Comparison of ENCODE assay signal across 20 cellular contexts in genomic region chr6:126087456-126087855, GRCh38.
DNase-seq lines count a peak whose midpoint lies in the region; ATAC-seq and TF ChIP-seq lines count a peak whose summit lies in the region.
"Had no signal": no experiment of that assay in that cellular context is flagged by ENCODE, and none has a peak within 500 bp of the region (broad histone marks: within the 10 kb centered on the region; RNA-seq: fewer than 3 reads in every experiment).

No MANE protein-coding gene starts in this region.

- TF ChIP-seq POLR2A in uterus (IDR thresholded peaks at IDR 0.05), result no peak

- no peak for DNase-seq in activated naive CD8-positive, alpha-beta T cell treated with anti-CD3 and anti-CD28 coated beads, Interleukin-2, amount 50 U/mL, for 24 hours
- no peak for DNase-seq in activated naive CD8-positive, alpha-beta T cell treated with anti-CD3 and anti-CD28 coated beads for 36 hours
- DNase-seq in uterus (peak in 1 of 2 donors; percentile 63), AG08395 (ENCODE audit: low spot score) (no peak), NCI-H2196 treated with DMSO at 0.1 percent for 48 hours (lab: John Stamatoyannopoulos, UW; ENCODE audit: unreplicated experiment) (no peak)
- DNase-seq: AML-193; BE2C; CD4-positive, alpha-beta T cell; CD8-positive, alpha-beta memory T cell; DMS 273 treated with DMSO at 0.1 percent for 48 hours; DMS79; EL; GDM1 had no signal

- intact Hi-C loops in uterus (cut with DNase I; ENCODE audit: low total_unique reads), result no loop called here

- TF ChIP-seq CTCF in nephron (IDR thresholded peaks at IDR 0.05; ENCODE audit: unreplicated experiment in 3 of 3) (no peak), uterus (IDR thresholded peaks at IDR 0.05) (no peak)

- H3K9me3 Mint-ChIP-seq in activated naive CD8-positive, alpha-beta T cell treated with anti-CD3 and anti-CD28 coated beads, Interleukin-2, amount 50 U/mL, for 24 hours, result no peaks in the 10 kb centered on the region
- H3K9me3 Mint-ChIP-seq in activated naive CD8-positive, alpha-beta T cell treated with anti-CD3 and anti-CD28 coated beads for 36 hours, result peaks cover 4% of the 10 kb centered on the region
- peaks cover 12% of the 10 kb centered on the region for H3K9me3 Mint-ChIP-seq in nephron
- H3K9me3 Mint-ChIP-seq: CD4-positive, alpha-beta T cell; CD8-positive, alpha-beta memory T cell; GM23338 had no signal

- peaks cover 11% of the 10 kb centered on the region for H3K4me1 Mint-ChIP-seq in activated naive CD8-positive, alpha-beta T cell treated with anti-CD3 and anti-CD28 coated beads, Interleukin-2, amount 50 U/mL, for 24 hours
- peaks cover 11% of the 10 kb centered on the region for H3K4me1 Mint-ChIP-seq in activated naive CD8-positive, alpha-beta T cell treated with anti-CD3 and anti-CD28 coated beads for 36 hours
- H3K4me1 Mint-ChIP-seq in nephron, result peaks cover 18% of the 10 kb centered on the region

- peak overlapping the region; percentile 23 for H3K27ac Mint-ChIP-seq in activated naive CD8-positive, alpha-beta T cell treated with anti-CD3 and anti-CD28 coated beads, Interleukin-2, amount 50 U/mL, for 24 hours
- no peak overlapping the region for H3K27ac Mint-ChIP-seq in activated naive CD8-positive, alpha-beta T cell treated with anti-CD3 and anti-CD28 coated beads for 36 hours
- peak overlapping the region; percentile 1 to 77 (median 66) for H3K27ac Mint-ChIP-seq in nephron
- H3K27ac Mint-ChIP-seq: CD4-positive, alpha-beta T cell; GM23338 had no signal

- no peak overlapping the region for H3K4me3 ChIP-seq in uterus
- H3K4me3 ChIP-seq: BLaER1 treated with 17β-estradiol and CSF1 and Interleukin-3, amounts not matched to agents 10 nM and 100 nM; GM12878; GM23338; HAP-1 had no signal

- no peaks in the 10 kb centered on the region for H3K27me3 Mint-ChIP-seq in activated naive CD8-positive, alpha-beta T cell treated with anti-CD3 and anti-CD28 coated beads, Interleukin-2, amount 50 U/mL, for 24 hours
- no peaks in the 10 kb centered on the region for H3K27me3 Mint-ChIP-seq in activated naive CD8-positive, alpha-beta T cell treated with anti-CD3 and anti-CD28 coated beads for 36 hours
- H3K27me3 Mint-ChIP-seq in nephron (ENCODE audit: low read depth), result no peaks in the 10 kb centered on the region
- H3K27me3 Mint-ChIP-seq: CD4-positive, alpha-beta T cell; CD8-positive, alpha-beta memory T cell had no signal

- no peak for ATAC-seq in activated naive CD8-positive, alpha-beta T cell treated with anti-CD3 and anti-CD28 coated beads, Interleukin-2, amount 50 U/mL, for 24 hours
- ATAC-seq: GM23338 had no signal

- H3K36me3 ChIP-seq in uterus, result no peaks in the 10 kb centered on the region
- H3K36me3 ChIP-seq: BE2C; BLaER1 treated with 17β-estradiol and CSF1 and Interleukin-3, amounts not matched to agents 10 nM and 100 nM; HAP-1 had no signal

- H3K4me1 ChIP-seq in uterus, result peaks cover 0 to 12% of the 10 kb centered on the region in 2 donors

- H3K9me3 ChIP-seq in uterus, result no peaks in the 10 kb centered on the region
- H3K9me3 ChIP-seq: BE2C; BLaER1 treated with 17β-estradiol and CSF1 and Interleukin-3, amounts not matched to agents 10 nM and 100 nM; HAP-1 had no signal

- no peaks in the 10 kb centered on the region for H3K27me3 ChIP-seq in uterus
- H3K27me3 ChIP-seq: BE2C; BLaER1 treated with 17β-estradiol and CSF1 and Interleukin-3, amounts not matched to agents 10 nM and 100 nM had no signal

- peak overlapping the region; percentile 71 to 82 for H3K27ac ChIP-seq in uterus
- H3K27ac ChIP-seq: 22Rv1; BLaER1 treated with 17β-estradiol and CSF1 and Interleukin-3, amounts not matched to agents 10 nM and 100 nM had no signal

- peaks cover 13% of the 10 kb centered on the region for H3K36me3 Mint-ChIP-seq in activated naive CD8-positive, alpha-beta T cell treated with anti-CD3 and anti-CD28 coated beads, Interleukin-2, amount 50 U/mL, for 24 hours (ENCODE audit: low read depth)
- H3K36me3 Mint-ChIP-seq in activated naive CD8-positive, alpha-beta T cell treated with anti-CD3 and anti-CD28 coated beads for 36 hours, result peaks cover 21% of the 10 kb centered on the region
- H3K36me3 Mint-ChIP-seq in nephron (ENCODE audit: low read depth), result peaks cover 28% of the 10 kb centered on the region
- H3K36me3 Mint-ChIP-seq: CD14-positive monocyte had no signal

- no peak overlapping the region for H3K4me3 Mint-ChIP-seq in activated naive CD8-positive, alpha-beta T cell treated with anti-CD3 and anti-CD28 coated beads, Interleukin-2, amount 50 U/mL, for 24 hours
- no peak overlapping the region for H3K4me3 Mint-ChIP-seq in activated naive CD8-positive, alpha-beta T cell treated with anti-CD3 and anti-CD28 coated beads for 36 hours
- H3K4me3 Mint-ChIP-seq in nephron, result no peak overlapping the region
- H3K4me3 Mint-ChIP-seq: CD14-positive monocyte; CD4-positive, alpha-beta T cell; CD8-positive, alpha-beta memory T cell; GM23338 had no signal
